ENCODE assay signal across 35 cellular contexts in the genomic region with DNA sequence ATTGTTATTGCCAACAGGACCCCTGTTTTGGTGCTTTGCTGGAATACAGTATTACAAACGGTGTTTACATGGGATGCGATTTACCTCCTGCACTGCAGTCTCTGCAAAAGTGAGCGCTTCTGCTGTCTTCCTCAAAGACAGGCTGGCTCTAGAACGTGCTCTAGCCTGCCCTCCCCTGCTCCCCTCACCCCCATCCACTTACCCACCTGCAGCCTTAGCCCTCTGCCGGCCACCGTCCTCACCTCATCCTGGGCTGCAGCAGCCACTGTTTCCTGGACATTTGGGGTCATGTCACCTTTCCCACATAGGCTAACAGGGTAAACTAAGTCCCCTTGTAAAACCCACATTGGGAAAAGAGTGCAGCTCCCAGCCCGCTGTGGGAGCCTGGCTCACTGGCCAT. TPM values are rescaled to one million over a fixed set of nuclear protein-coding genes. Genes with fewer than 3 reads are reported as not detected.
"Had no signal": no experiment of that assay in that cellular context is flagged by ENCODE, and none has a peak within 500 bp of the region (broad histone marks: within the 10 kb centered on the region; RNA-seq: fewer than 3 reads in every experiment).

No MANE protein-coding gene starts in this region.

- H3K36me3 Mint-ChIP-seq: activated CD8-positive, alpha-beta memory T cell treated with anti-CD3 and anti-CD28 coated beads, Interleukin-2, amount 10 ng/mL, durations not matched to agents 7 days and 5 days; activated naive CD4-positive, alpha-beta T cell treated with anti-CD3 and anti-CD28 coated beads, Interleukin-2, amount 10 ng/mL, durations not matched to agents 7 days and 5 days; activated naive CD8-positive, alpha-beta T cell; brain had no signal

- H3K4me2 ChIP-seq: PC-9 had no signal

- H3K27ac Mint-ChIP-seq: activated CD4-positive, alpha-beta memory T cell treated with anti-CD3 and anti-CD28 coated beads, Interleukin-2, amount 10 ng/mL, durations not matched to agents 7 days and 5 days; activated CD8-positive, alpha-beta memory T cell treated with anti-CD3 and anti-CD28 coated beads, Interleukin-2, amount 10 ng/mL, durations not matched to agents 7 days and 5 days; activated naive CD4-positive, alpha-beta T cell treated with anti-CD3 and anti-CD28 coated beads, Interleukin-2, amount 10 ng/mL, durations not matched to agents 7 days and 5 days; activated naive CD8-positive, alpha-beta T cell; activated naive CD8-positive, alpha-beta T cell treated with anti-CD3 and anti-CD28 coated beads, Interleukin-2, amount 50 U/mL, for 24 hours; brain had no signal

- H3K4me3 Mint-ChIP-seq: activated CD4-positive, alpha-beta memory T cell treated with anti-CD3 and anti-CD28 coated beads, Interleukin-2, amount 10 ng/mL, durations not matched to agents 7 days and 5 days; activated CD8-positive, alpha-beta memory T cell treated with anti-CD3 and anti-CD28 coated beads, Interleukin-2, amount 10 ng/mL, durations not matched to agents 7 days and 5 days; activated naive CD4-positive, alpha-beta T cell treated with anti-CD3 and anti-CD28 coated beads, Interleukin-2, amount 10 ng/mL, durations not matched to agents 7 days and 5 days; activated naive CD8-positive, alpha-beta T cell; activated naive CD8-positive, alpha-beta T cell treated with anti-CD3 and anti-CD28 coated beads, Interleukin-2, amount 50 U/mL, for 24 hours; brain had no signal

- H3K27ac ChIP-seq: PC-9, RWPE1, VCaP had no signal

- DNase-seq: activated CD4-positive, alpha-beta memory T cell treated with anti-CD3 and anti-CD28 coated beads, Interleukin-2, amount 10 ng/mL, durations not matched to agents 7 days and 5 days; activated CD4-positive, alpha-beta T cell treated with anti-CD3 and anti-CD28 coated beads for 1 hour; activated CD4-positive, alpha-beta T cell treated with anti-CD3 and anti-CD28 coated beads for 48 hours; activated CD4-positive, CD25-positive, alpha-beta regulatory T cell; activated CD8-positive, alpha-beta memory T cell treated with anti-CD3 and anti-CD28 coated beads for 24 hours; activated CD8-positive, alpha-beta memory T cell treated with anti-CD3 and anti-CD28 coated beads, Interleukin-2, amount 10 ng/mL, durations not matched to agents 7 days and 5 days; activated CD8-positive, alpha-beta memory T cell treated with anti-CD3 and anti-CD28 coated beads, Interleukin-2, amount 50 U/mL, for 48 hours; activated effector memory CD4-positive, alpha-beta T cell treated with Interleukin-2 at 50 U/mL for 16 hours; activated naive CD4-positive, alpha-beta T cell treated with anti-CD3 and anti-CD28 coated beads, Interleukin-2, amount 10 ng/mL, durations not matched to agents 7 days and 5 days; activated naive CD8-positive, alpha-beta T cell treated with anti-CD3 and anti-CD28 coated beads, Interleukin-2, amount 50 U/mL, for 24 hours; activated T-cell treated with anti-CD3 and anti-CD28 coated beads, Interleukin-2, amount 50 U/mL, for 48 hours; anterior cingulate cortex; central memory CD4-positive, alpha-beta T cell; NCI-H1092 treated with DMSO at 0.1 percent for 48 hours; NCI-H1417; NCI-H146; NCI-H187; NCI-H2029 treated with DMSO at 0.1 percent for 48 hours; NCI-H2107; NCI-H2171; NCI-H510A; NCI-H526; NCI-H748 treated with DMSO at 0.1 percent for 48 hours; NK-92 treated with Interleukin-12 subunit alpha and Interleukin-12 subunit beta, amount 100 ng/mL, for 24 hours; PC-9; SW 1271; T-helper 1 cell; T-helper 2 cell; T-helper 9 cell had no signal

- H3K4me1 Mint-ChIP-seq: activated CD4-positive, alpha-beta memory T cell treated with anti-CD3 and anti-CD28 coated beads, Interleukin-2, amount 10 ng/mL, durations not matched to agents 7 days and 5 days; activated CD8-positive, alpha-beta memory T cell treated with anti-CD3 and anti-CD28 coated beads, Interleukin-2, amount 10 ng/mL, durations not matched to agents 7 days and 5 days; activated naive CD4-positive, alpha-beta T cell treated with anti-CD3 and anti-CD28 coated beads, Interleukin-2, amount 10 ng/mL, durations not matched to agents 7 days and 5 days; activated naive CD8-positive, alpha-beta T cell treated with anti-CD3 and anti-CD28 coated beads, Interleukin-2, amount 50 U/mL, for 24 hours had no signal

- H3K4me3 ChIP-seq: PC-9 had no signal

- ATAC-seq: activated CD8-positive, alpha-beta memory T cell treated with anti-CD3 and anti-CD28 coated beads, Interleukin-2, amount 10 ng/mL, durations not matched to agents 7 days and 5 days; activated naive CD8-positive, alpha-beta T cell treated with anti-CD3 and anti-CD28 coated beads, Interleukin-2, amount 50 U/mL, for 24 hours; Right ventricle myocardium inferior had no signal

- H3K27me3 Mint-ChIP-seq: activated naive CD8-positive, alpha-beta T cell had no signal

- H3K9me3 Mint-ChIP-seq: activated CD4-positive, alpha-beta memory T cell treated with anti-CD3 and anti-CD28 coated beads, Interleukin-2, amount 10 ng/mL, durations not matched to agents 7 days and 5 days; activated naive CD4-positive, alpha-beta T cell treated with anti-CD3 and anti-CD28 coated beads, Interleukin-2, amount 10 ng/mL, durations not matched to agents 7 days and 5 days; activated naive CD8-positive, alpha-beta T cell treated with anti-CD3 and anti-CD28 coated beads, Interleukin-2, amount 50 U/mL, for 24 hours had no signal

- H2AFZ ChIP-seq: PC-9 had no signal

RNA-seq across cellular contexts. Expression of a gene that starts 9.6 kb away (rescaled TPM):
- total RNA-seq: OCI-LY7 had no signal
